ENCODE assay signal across 8 cellular contexts in genomic region chr1:21232044-21232443, GRCh38. TPM values are rescaled to one million over a fixed set of nuclear protein-coding genes. Genes with fewer than 3 reads are reported as not detected.
A peak's percentile ranks its signal among the peaks of the same experiment; 100 is the strongest.
DNase-seq lines count a peak whose midpoint lies in the region; ATAC-seq, FAIRE-seq and TF ChIP-seq lines count a peak whose summit lies in the region.

No MANE protein-coding gene starts in this region.

- H3K27ac Mint-ChIP-seq in Caco-2 (ENCODE audit: unreplicated experiment) = no peak overlapping the region

- no peak overlapping the region for H3K4me3 Mint-ChIP-seq in Caco-2 (ENCODE audit: unreplicated experiment)

- H3K4me3 ChIP-seq in Caco-2 (ENCODE audit: low read depth, low read length) (no peak overlapping the region), H7 (ENCODE audit: insufficient read depth, low read depth, low read length) (no peak overlapping the region), small intestine (ENCODE audit: low read depth in 1 of 2, low read length in 2 of 2) (no peak overlapping the region)

- 69 to 89% (median 87%) methylated on average over 3 of the region's 3 CpGs for WGBS in small intestine, 3 donors

- H3K27ac ChIP-seq in small intestine (ENCODE audit: low read depth in 1 of 2, low read length in 1 of 2) = no peak overlapping the region

- DNase-seq in Caco-2 = peak; percentile 46 to 68
- peak; percentile 86 for DNase-seq in H7
- DNase-seq in NCI-H82 treated with DMSO at 0.1 percent for 48 hours (lab: John Stamatoyannopoulos, UW; ENCODE audit: unreplicated experiment) = peak; percentile 53
- DNase-seq in amniotic epithelial cell (ENCODE audit: low read depth) = peak; percentile 39
- no peak for DNase-seq in left ventricle myocardium superior
- DNase-seq in small intestine = peak; percentile 64
- DNase-seq in activated CD4-positive, CD25-positive, alpha-beta regulatory T cell treated with anti-CD3 and anti-CD28 coated beads, Interleukin-2, amount 50 U/mL, for 72 hours = no peak

- H3K9me3 ChIP-seq in Caco-2 = no peaks in the 10 kb centered on the region
- H3K9me3 ChIP-seq in small intestine (ENCODE audit: control insufficient read depth, low read depth) = no peaks in the 10 kb centered on the region

- H3K36me3 ChIP-seq in Caco-2 (ENCODE audit: control insufficient read depth, insufficient read depth, low read length) = no peaks in the 10 kb centered on the region; the same call in none of the 2 replicates
- H3K36me3 ChIP-seq in H7 (replicated peaks; ENCODE audit: control insufficient read depth, insufficient read depth, low read length) = 0 out of 2 replicates have a peak, but pooled peaks cover 2% of the 10 kb centered on the region
- H3K36me3 ChIP-seq in small intestine (ENCODE audit: control insufficient read depth in 2 of 2, insufficient read depth in 2 of 2, low read length in 2 of 2) = peaks cover 5 to 10% of the 10 kb centered on the region in 2 donors

- H3K27me3 ChIP-seq in Caco-2 (replicated peaks; ENCODE audit: control insufficient read depth, insufficient read depth, low read length) (no peaks in the 10 kb centered on the region), H7 (ENCODE audit: control insufficient read depth, insufficient read depth, low read length) (no peaks in the 10 kb centered on the region), small intestine (ENCODE audit: control insufficient read depth in 2 of 2, insufficient read depth in 2 of 2, low read length in 2 of 2) (no peaks in the 10 kb centered on the region)

- H3K4me1 ChIP-seq in Caco-2 (peaks cover 5% of the 10 kb centered on the region), small intestine (ENCODE audit: control insufficient read depth in 2 of 2, insufficient read depth in 1 of 2, low read depth in 1 of 2, low read length in 1 of 2) (no peaks in the 10 kb centered on the region)

- no peak for FAIRE-seq in small intestine (lab: Jason Lieb, UNC)

- H3K27me3 Mint-ChIP-seq in Caco-2 (ENCODE audit: insufficient read depth, unreplicated experiment) = no peaks in the 10 kb centered on the region

- H3K4me1 Mint-ChIP-seq in Caco-2 (ENCODE audit: low read depth, unreplicated experiment) = no peaks in the 10 kb centered on the region

- ATAC-seq in left ventricle myocardium superior (peak; percentile 67), HG03520 (IDR thresholded peaks at IDR 0.05; ENCODE audit: unreplicated experiment) (no peak)

- peaks cover 10% of the 10 kb centered on the region for H3K36me3 Mint-ChIP-seq in Caco-2 (ENCODE audit: insufficient read depth, unreplicated experiment)

- CTCF ChIA-PET in Caco-2 (lab: Charles Lee) = interaction anchor here (1.0 to 4.4 kb wide), 5 partner anchors 16 to 136 kb away, joined by 3 to 31 read pairs (median 9); no protein-coding TSS in a partner anchor

- no peaks in the 10 kb centered on the region for H3K9me3 Mint-ChIP-seq in Caco-2 (ENCODE audit: unreplicated experiment)

- BruUV-seq in Caco-2 (replicated peaks; lab: Mats Ljungman, UMichigan) = no TSS peak

- intact Hi-C loops in Caco-2 (cut with micrococcal nuclease; ENCODE audit: unreplicated experiment) (loop anchor here (1.0 kb wide), 3 partner anchors 16 to 136 kb away; no protein-coding TSS in a partner anchor), left ventricle myocardium superior (cut with micrococcal nuclease) (loop anchor here (5.0 kb wide), 1 partner anchor 135 kb away; no protein-coding TSS in a partner anchor)

- peak; percentile 73 to 84 for TF ChIP-seq CTCF in Caco-2 (IDR thresholded peaks at IDR 0.05; ENCODE audit: insufficient read depth in 1 of 2, low read depth in 1 of 2, low read length in 1 of 2, severe bottlenecking in 1 of 2, unreplicated experiment in 1 of 2)

- POLR2A ChIA-PET in Caco-2 (lab: Charles Lee) = no interaction called here

RNA-seq across cellular contexts. Expression of gene EIF4G3, which starts 55.3 kb away (rescaled TPM):
- 55.3 and 55.4 TPM in 2 replicates for total RNA-seq in Caco-2 (2022)
- 56.7 and 80.5 TPM in 2 replicates for total RNA-seq in H7 (2014; rRNA removed; shearing (Covaris generic))
- 28.8 TPM for total RNA-seq in left ventricle myocardium superior
- 10 to 100 TPM; 10.8 to 22.8 (median 17.4) TPM for polyA plus RNA-seq in small intestine

RNA-seq across cellular contexts. Expression of gene ECE1, which starts 58.2 kb away (rescaled TPM):
- total RNA-seq in Caco-2 (2022) (49.6 and 50.2 TPM in 2 replicates), left ventricle myocardium superior (43.3 TPM)
- 46.4 and 53.8 TPM in 2 replicates for total RNA-seq in H7 (2014; rRNA removed; shearing (Covaris generic))
- polyA plus RNA-seq in small intestine = 10 to 100 TPM; 20.8 to 58.1 (median 22.7) TPM

Comparison
In these comparisons a context has a peak if more than half of its experiments do, and no peak if none do; other contexts are left out.
1. DNase-seq: peak in Caco-2 (2 of 2), H7 (single experiment), NCI-H82 treated with DMSO at 0.1 percent for 48 hours (single experiment), amniotic epithelial cell (single experiment) and small intestine (single experiment); none in left ventricle myocardium superior (single experiment) and activated CD4-positive, CD25-positive, alpha-beta regulatory T cell treated with anti-CD3 and anti-CD28 coated beads, Interleukin-2, amount 50 U/mL, for 72 hours (single experiment).